ENCODE assay signal across 29 cellular contexts in genomic region chr17:77815127-77815905, GRCh38.
DNase-seq lines count a peak whose midpoint lies in the region; ATAC-seq and TF ChIP-seq lines count a peak whose summit lies in the region.
"Had no signal": no experiment of that assay in that cellular context is flagged by ENCODE, and none has a peak within 500 bp of the region (broad histone marks: within the 10 kb centered on the region; RNA-seq: fewer than 3 reads in every experiment).

No MANE protein-coding gene starts in this region.

- H3K27ac ChIP-seq in SJCRH30, result no peak overlapping the region
- H3K27ac ChIP-seq in RWPE1, result no peak overlapping the region
- H3K27ac ChIP-seq: neutrophil, prostate gland, skin epidermis, tibial nerve had no signal

- no peaks in the 10 kb centered on the region for H3K36me3 ChIP-seq in SJCRH30
- H3K36me3 ChIP-seq: neutrophil, prostate gland, tibial nerve had no signal

- peaks cover 17% of the 10 kb centered on the region for H3K4me1 ChIP-seq in SJCRH30
- H3K4me1 ChIP-seq: prostate gland had no signal

- CTCF ChIA-PET in RWPE1 (lab: Yijun Ruan, JAX), result interaction anchor here (0.7 kb wide), 1 partner anchor 268 kb away, joined by 3 read pairs; no protein-coding TSS in a partner anchor

- H3K4me3 ChIP-seq in SJCRH30, result no peak overlapping the region
- H3K4me3 ChIP-seq in retinal pigment epithelial cell (ENCODE audit: low read length), result no peak overlapping the region
- H3K4me3 ChIP-seq: prostate gland, skin epidermis, tibial nerve had no signal

- H3K27me3 Mint-ChIP-seq in glutamatergic neuron (ENCODE audit: unreplicated experiment), result no peaks in the 10 kb centered on the region

- peaks cover 2% of the 10 kb centered on the region for H3K9me3 Mint-ChIP-seq in glutamatergic neuron (ENCODE audit: unreplicated experiment)
- H3K9me3 Mint-ChIP-seq: activated B cell treated with CpG ODN at 0.5 μM for 24 hours; CD4-positive, CD25-positive, alpha-beta regulatory T cell had no signal

- POLR2A ChIA-PET in RWPE1 (lab: Yijun Ruan, JAX; ENCODE audit: low non-redundant PET), result no interaction called here

- H3K9me3 ChIP-seq in SJCRH30 (replicated peaks), result no peaks in the 10 kb centered on the region
- H3K9me3 ChIP-seq: neutrophil, prostate gland, tibial nerve had no signal

- H3K4me1 Mint-ChIP-seq in glutamatergic neuron (ENCODE audit: low read depth, unreplicated experiment), result peaks cover 12% of the 10 kb centered on the region
- H3K4me1 Mint-ChIP-seq: activated B cell treated with CpG ODN at 0.5 μM for 24 hours; activated CD8-positive, alpha-beta memory T cell treated with anti-CD3 and anti-CD28 coated beads, Interleukin-2, amount 10 ng/mL, durations not matched to agents 7 days and 5 days had no signal

- no peak overlapping the region for H3K27ac Mint-ChIP-seq in glutamatergic neuron (ENCODE audit: unreplicated experiment)
- H3K27ac Mint-ChIP-seq: activated B cell treated with CpG ODN at 0.5 μM for 24 hours; activated CD8-positive, alpha-beta memory T cell treated with anti-CD3 and anti-CD28 coated beads, Interleukin-2, amount 10 ng/mL, durations not matched to agents 7 days and 5 days; CD4-positive, CD25-positive, alpha-beta regulatory T cell had no signal

- DNase-seq in NCI-H2227 (lab: John Stamatoyannopoulos, UW; ENCODE audit: unreplicated experiment) (peak; percentile 13), NCI-H2227 treated with DMSO at 0.1 percent for 48 hours (lab: John Stamatoyannopoulos, UW) (no peak), SJCRH30 (peak; percentile 42 to 71), glutamatergic neuron (peak; percentile 7), retinal pigment epithelial cell (ENCODE audit: low read depth) (no peak), RWPE1 (ENCODE audit: low spot score) (no peak), GDM1 (lab: John Stamatoyannopoulos, UW) (no peak)
- DNase-seq: 8988T; activated B cell treated with CpG ODN at 0.5 μM for 24 hours; activated CD4-positive, alpha-beta T cell treated with anti-CD3 and anti-CD28 coated beads, Interleukin-2, amount 50 U/mL, for 1 hour; activated CD8-positive, alpha-beta memory T cell treated with anti-CD3 and anti-CD28 coated beads, Interleukin-2, amount 10 ng/mL, durations not matched to agents 7 days and 5 days; activated T-cell treated with anti-CD3 and anti-CD28 coated beads, Interleukin-2, amount 50 U/mL, for 48 hours; CD4-positive, CD25-positive, alpha-beta regulatory T cell; effector CD4-positive, alpha-beta T cell; EL; mammary epithelial cell; NCI-H1105 treated with DMSO at 0.1 percent for 48 hours; NCI-H1930; NCI-H345; NCI-H748 treated with DMSO at 0.1 percent for 48 hours; stimulated activated CD4-positive, alpha-beta T cell treated with anti-CD3 and anti-CD28 coated beads, Interleukin-1b, Interleukin-23, amount 100 ng/mL, for 48 hours; stimulated activated CD8-positive, alpha-beta memory T cell treated with anti-CD3 and anti-CD28 coated beads, Interleukin-4, amount 100 ng/mL, for 48 hours; SW 1271; T-helper 9 cell had no signal

- no peak overlapping the region for H3K4me3 Mint-ChIP-seq in glutamatergic neuron (ENCODE audit: unreplicated experiment)
- H3K4me3 Mint-ChIP-seq: activated B cell treated with CpG ODN at 0.5 μM for 24 hours; activated CD8-positive, alpha-beta memory T cell treated with anti-CD3 and anti-CD28 coated beads, Interleukin-2, amount 10 ng/mL, durations not matched to agents 7 days and 5 days; CD4-positive, CD25-positive, alpha-beta regulatory T cell had no signal

- TF ChIP-seq CTCF in glutamatergic neuron (IDR thresholded peaks at IDR 0.05; ENCODE audit: partially characterized antibody, unreplicated experiment), result no peak
- peak; percentile 33 for TF ChIP-seq CTCF in retinal pigment epithelial cell (conservative IDR thresholded peaks at IDR 0.05; ENCODE audit: low read depth, low read length)
- no peak for TF ChIP-seq CTCF in RWPE1 (conservative IDR thresholded peaks at IDR 0.05; ENCODE audit: low read depth)

- no peak for ATAC-seq in GM21576 (IDR thresholded peaks at IDR 0.05; ENCODE audit: unreplicated experiment)
- ATAC-seq: activated CD8-positive, alpha-beta memory T cell treated with anti-CD3 and anti-CD28 coated beads, Interleukin-2, amount 10 ng/mL, durations not matched to agents 7 days and 5 days had no signal

- no peaks in the 10 kb centered on the region for H3K36me3 Mint-ChIP-seq in glutamatergic neuron (ENCODE audit: unreplicated experiment)
- H3K36me3 Mint-ChIP-seq: activated CD8-positive, alpha-beta memory T cell treated with anti-CD3 and anti-CD28 coated beads, Interleukin-2, amount 10 ng/mL, durations not matched to agents 7 days and 5 days; CD4-positive, CD25-positive, alpha-beta regulatory T cell had no signal

- no peaks in the 10 kb centered on the region for H3K27me3 ChIP-seq in SJCRH30
- H3K27me3 ChIP-seq: neutrophil, tibial nerve had no signal

Comparison
In these comparisons a context has a peak if more than half of its experiments do, and no peak if none do; other contexts are left out.
1. DNase-seq: peak in NCI-H2227 (single experiment), SJCRH30 (2 of 2) and glutamatergic neuron (single experiment); none in NCI-H2227 treated with DMSO at 0.1 percent for 48 hours (single experiment), retinal pigment epithelial cell (single experiment), RWPE1 (single experiment) and GDM1 (single experiment).